12 cellular contexts compared by ENCODE assay signal in genomic region chr5:124952566-124952965, GRCh38.
A peak's percentile ranks its signal among the peaks of the same experiment; 100 is the strongest.
DNase-seq lines count a peak whose midpoint lies in the region; ATAC-seq lines count a peak whose summit lies in the region.
"Had no signal": no experiment of that assay in that cellular context is flagged by ENCODE, and none has a peak within 500 bp of the region (broad histone marks: within the 10 kb centered on the region; RNA-seq: fewer than 3 reads in every experiment).

No MANE protein-coding gene starts in this region.

- H3K4me3 Mint-ChIP-seq in stimulated activated naive CD8-positive, alpha-beta T cell treated with anti-CD3 and anti-CD28 coated beads, Interleukin-15, Interleukin-2, amounts not matched to agents 100 ng/mL and 50 ng/mL, for 24 hours, result no peak overlapping the region
- H3K4me3 Mint-ChIP-seq in stimulated activated naive B cell treated with anti-CD40 and anti-IgM and Interleukin-4, amounts not matched to agents 10 μg/mL and 1 μg/mL and 100 μg/mL, for 72 hours, result peak overlapping the region in 1 of 2 donors; percentile 64
- H3K4me3 Mint-ChIP-seq: activated naive CD8-positive, alpha-beta T cell treated with anti-CD3 and anti-CD28 coated beads, Interleukin-2, amount 10 ng/mL, durations not matched to agents 7 days and 5 days; stimulated activated naive CD8-positive, alpha-beta T cell treated with anti-CD3 and anti-CD28 coated beads, Interleukin-15, amount 100 ng/mL, for 72 hours had no signal

- no peak overlapping the region for H3K27ac ChIP-seq in effector memory CD4-positive, alpha-beta T cell (ENCODE audit: insufficient read depth, low read length, poor library complexity, severe bottlenecking)

- H3K36me3 ChIP-seq in effector memory CD4-positive, alpha-beta T cell (ENCODE audit: control insufficient read depth, insufficient read depth, low read length), result no peaks in the 10 kb centered on the region

- H3K36me3 Mint-ChIP-seq in stimulated activated naive CD8-positive, alpha-beta T cell treated with anti-CD3 and anti-CD28 coated beads, Interleukin-15, Interleukin-2, amounts not matched to agents 100 ng/mL and 50 ng/mL, for 24 hours (ENCODE audit: low read depth), result no peaks in the 10 kb centered on the region
- H3K36me3 Mint-ChIP-seq in stimulated activated naive B cell treated with anti-CD40 and anti-IgM and Interleukin-4, amounts not matched to agents 10 μg/mL and 1 μg/mL and 100 μg/mL, for 72 hours, result no peaks in the 10 kb centered on the region
- H3K36me3 Mint-ChIP-seq: activated naive CD8-positive, alpha-beta T cell treated with anti-CD3 and anti-CD28 coated beads, Interleukin-2, amount 10 ng/mL, durations not matched to agents 7 days and 5 days had no signal

- H3K9me3 ChIP-seq in effector memory CD4-positive, alpha-beta T cell (ENCODE audit: control insufficient read depth, low read length), result no peaks in the 10 kb centered on the region

- no peak for ATAC-seq in stimulated activated naive CD8-positive, alpha-beta T cell treated with anti-CD3 and anti-CD28 coated beads, Interleukin-15, Interleukin-2, amounts not matched to agents 100 U/mL and 50 U/mL, for 24 hours
- ATAC-seq in HG02571 (IDR thresholded peaks at IDR 0.05; ENCODE audit: unreplicated experiment), result peak; percentile 49
- ATAC-seq in HG03378 (IDR thresholded peaks at IDR 0.05; ENCODE audit: unreplicated experiment), result peak; percentile 58
- peak in 1 of 2 donors; percentile 51 for ATAC-seq in stimulated activated naive B cell treated with anti-CD40 and anti-IgM and Interleukin-4, amounts not matched to agents 10 μg/mL and 1 μg/mL and 100 μg/mL, for 72 hours (replicated peaks)
- ATAC-seq in sciatic nerve, result no peak
- ATAC-seq: Right ventricle myocardium inferior; stimulated activated naive CD8-positive, alpha-beta T cell treated with anti-CD3 and anti-CD28 coated beads, Interleukin-15, amount 100 ng/mL, for 72 hours had no signal

- H3K9me3 Mint-ChIP-seq in stimulated activated naive CD8-positive, alpha-beta T cell treated with anti-CD3 and anti-CD28 coated beads, Interleukin-15, Interleukin-2, amounts not matched to agents 100 ng/mL and 50 ng/mL, for 24 hours, result peaks cover under 1% of the 10 kb centered on the region
- no peaks in the 10 kb centered on the region for H3K9me3 Mint-ChIP-seq in stimulated activated naive B cell treated with anti-CD40 and anti-IgM and Interleukin-4, amounts not matched to agents 10 μg/mL and 1 μg/mL and 100 μg/mL, for 72 hours
- H3K9me3 Mint-ChIP-seq: stimulated activated naive CD8-positive, alpha-beta T cell treated with anti-CD3 and anti-CD28 coated beads, Interleukin-15, amount 100 ng/mL, for 72 hours had no signal

- no peak for DNase-seq in stimulated activated naive CD8-positive, alpha-beta T cell treated with anti-CD3 and anti-CD28 coated beads, Interleukin-15, Interleukin-2, amounts not matched to agents 100 U/mL and 50 U/mL, for 24 hours
- no peak for DNase-seq in stimulated activated naive B cell treated with anti-CD40 and anti-IgM and Interleukin-4, amounts not matched to agents 10 μg/mL and 1 μg/mL and 100 μg/mL, for 72 hours
- DNase-seq in effector memory CD4-positive, alpha-beta T cell, result no peak
- no peak for DNase-seq in sciatic nerve (ENCODE audit: low spot score)
- DNase-seq in cardiac septum (ENCODE audit: low spot score), result no peak
- DNase-seq: activated naive CD8-positive, alpha-beta T cell treated with anti-CD3 and anti-CD28 coated beads, Interleukin-2, amount 10 ng/mL, durations not matched to agents 7 days and 5 days; stimulated activated naive CD8-positive, alpha-beta T cell treated with anti-CD3 and anti-CD28 coated beads, Interleukin-15, amount 100 ng/mL, for 72 hours had no signal

- H3K4me1 Mint-ChIP-seq in stimulated activated naive CD8-positive, alpha-beta T cell treated with anti-CD3 and anti-CD28 coated beads, Interleukin-15, Interleukin-2, amounts not matched to agents 100 ng/mL and 50 ng/mL, for 24 hours (ENCODE audit: low read depth), result peaks cover 14% of the 10 kb centered on the region
- peaks cover 16 to 33% of the 10 kb centered on the region in 2 donors for H3K4me1 Mint-ChIP-seq in stimulated activated naive B cell treated with anti-CD40 and anti-IgM and Interleukin-4, amounts not matched to agents 10 μg/mL and 1 μg/mL and 100 μg/mL, for 72 hours

- no peak overlapping the region for H3K4me3 ChIP-seq in effector memory CD4-positive, alpha-beta T cell (ENCODE audit: insufficient read depth, low read depth, low read length, poor library complexity, severe bottlenecking)

- H3K27me3 Mint-ChIP-seq in stimulated activated naive CD8-positive, alpha-beta T cell treated with anti-CD3 and anti-CD28 coated beads, Interleukin-15, Interleukin-2, amounts not matched to agents 100 ng/mL and 50 ng/mL, for 24 hours, result no peaks in the 10 kb centered on the region
- no peaks in the 10 kb centered on the region for H3K27me3 Mint-ChIP-seq in stimulated activated naive B cell treated with anti-CD40 and anti-IgM and Interleukin-4, amounts not matched to agents 10 μg/mL and 1 μg/mL and 100 μg/mL, for 72 hours
- H3K27me3 Mint-ChIP-seq: activated naive CD8-positive, alpha-beta T cell treated with anti-CD3 and anti-CD28 coated beads, Interleukin-2, amount 10 ng/mL, durations not matched to agents 7 days and 5 days; effector memory CD8-positive, alpha-beta T cell; stimulated activated naive CD8-positive, alpha-beta T cell treated with anti-CD3 and anti-CD28 coated beads, Interleukin-15, amount 100 ng/mL, for 72 hours had no signal

- H3K4me1 ChIP-seq in effector memory CD4-positive, alpha-beta T cell (ENCODE audit: control insufficient read depth, insufficient read depth, low read length, poor library complexity, severe bottlenecking), result no peaks in the 10 kb centered on the region

- H3K27me3 ChIP-seq in effector memory CD4-positive, alpha-beta T cell (replicated peaks; ENCODE audit: control insufficient read depth, insufficient read depth, low read length, poor library complexity, severe bottlenecking), result no peaks in the 10 kb centered on the region

- intact Hi-C loops in sciatic nerve (cut with DNase I), result no loop called here
- intact Hi-C loops in cardiac septum (cut with DNase I), result no loop called here

- H3K27ac Mint-ChIP-seq in stimulated activated naive CD8-positive, alpha-beta T cell treated with anti-CD3 and anti-CD28 coated beads, Interleukin-15, Interleukin-2, amounts not matched to agents 100 ng/mL and 50 ng/mL, for 24 hours, result peak overlapping the region; percentile 36
- peak overlapping the region; percentile 67 for H3K27ac Mint-ChIP-seq in stimulated activated naive B cell treated with anti-CD40 and anti-IgM and Interleukin-4, amounts not matched to agents 10 μg/mL and 1 μg/mL and 100 μg/mL, for 72 hours
- H3K27ac Mint-ChIP-seq: activated naive CD8-positive, alpha-beta T cell treated with anti-CD3 and anti-CD28 coated beads, Interleukin-2, amount 10 ng/mL, durations not matched to agents 7 days and 5 days; stimulated activated naive CD8-positive, alpha-beta T cell treated with anti-CD3 and anti-CD28 coated beads, Interleukin-15, amount 100 ng/mL, for 72 hours had no signal

Comparison
In these comparisons a context has a peak if more than half of its experiments do, and no peak if none do; other contexts are left out.
1. ATAC-seq: peak in HG02571 (single experiment) and HG03378 (single experiment); none in stimulated activated naive CD8-positive, alpha-beta T cell treated with anti-CD3 and anti-CD28 coated beads, Interleukin-15, Interleukin-2, amounts not matched to agents 100 U/mL and 50 U/mL, for 24 hours (single experiment) and sciatic nerve (single experiment).